Comparison of ENCODE assay signal across 24 cellular contexts in genomic region chr1:151893176-151893924, GRCh38. TPM values are rescaled to one million over a fixed set of nuclear protein-coding genes. Genes with fewer than 3 reads are reported as not detected.
DNase-seq lines count a peak whose midpoint lies in the region; ATAC-seq, FAIRE-seq and TF ChIP-seq lines count a peak whose summit lies in the region.
"Had no signal": no experiment of that assay in that cellular context is flagged by ENCODE, and none has a peak within 500 bp of the region (broad histone marks: within the 10 kb centered on the region; RNA-seq: fewer than 3 reads in every experiment).

No MANE protein-coding gene starts in this region.

- POLR2A ChIA-PET in CD4-positive, alpha-beta memory T cell (lab: Charles Lee; ENCODE audit: partially characterized antibody), result interaction anchor here (1.4 to 14.5 kb wide), 2 partner anchors 14 to 52 kb away, joined by 4 to 248 read pairs; partner anchors contain the start of gene THEM4

- intact Hi-C loops in CD4-positive, alpha-beta memory T cell (cut with micrococcal nuclease), result no loop called here

- no peak for ATAC-seq in HG02588 (IDR thresholded peaks at IDR 0.05; ENCODE audit: unreplicated experiment)

- H3K9me3 ChIP-seq in CD4-positive, alpha-beta memory T cell (ENCODE audit: control insufficient read depth in 1 of 2, low read length in 2 of 2), result no peaks in the 10 kb centered on the region
- no peaks in the 10 kb centered on the region for H3K9me3 ChIP-seq in astrocyte (ENCODE audit: insufficient read depth, low read depth, low read length)
- H3K9me3 ChIP-seq: colonic mucosa, HAP-1, tibial nerve had no signal

- H3K27ac Mint-ChIP-seq in CD4-positive, alpha-beta memory T cell, result peak overlapping the region; percentile 24 to 89 (median 72)
- H3K27ac Mint-ChIP-seq in astrocyte (ENCODE audit: unreplicated experiment), result peak overlapping the region; percentile 7
- H3K27ac Mint-ChIP-seq: activated naive CD4-positive, alpha-beta T cell treated with anti-CD3 and anti-CD28 coated beads, Interleukin-2, amount 10 ng/mL, durations not matched to agents 7 days and 5 days; stimulated activated naive CD8-positive, alpha-beta T cell treated with anti-CD3 and anti-CD28 coated beads, Interleukin-15, Interleukin-2, amounts not matched to agents 100 ng/mL and 50 ng/mL, for 24 hours had no signal

- peaks cover 61% of the 10 kb centered on the region for H3K4me1 ChIP-seq in CD4-positive, alpha-beta memory T cell (ENCODE audit: insufficient read depth, low read length)
- H3K4me1 ChIP-seq in astrocyte (ENCODE audit: insufficient read depth, low read length), result peaks cover 5% of the 10 kb centered on the region
- H3K4me1 ChIP-seq: colonic mucosa, HAP-1 had no signal

- H3K9ac ChIP-seq in astrocyte (ENCODE audit: low read length), result no peak overlapping the region

- H3K4me2 ChIP-seq in astrocyte (ENCODE audit: low read length), result no peak overlapping the region

- H3K27me3 Mint-ChIP-seq in CD4-positive, alpha-beta memory T cell, result no peaks in the 10 kb centered on the region
- H3K27me3 Mint-ChIP-seq in astrocyte (ENCODE audit: low read depth, unreplicated experiment), result no peaks in the 10 kb centered on the region
- H3K27me3 Mint-ChIP-seq: activated naive CD4-positive, alpha-beta T cell treated with anti-CD3 and anti-CD28 coated beads, Interleukin-2, amount 10 ng/mL, durations not matched to agents 7 days and 5 days; stimulated activated naive CD8-positive, alpha-beta T cell treated with anti-CD3 and anti-CD28 coated beads, Interleukin-15, Interleukin-2, amounts not matched to agents 100 ng/mL and 50 ng/mL, for 24 hours had no signal

- TF ChIP-seq CTCF in astrocyte (IDR thresholded peaks at IDR 0.05; ENCODE audit: insufficient read depth, low read depth, low read length) (no peak), fibroblast of villous mesenchyme (IDR thresholded peaks at IDR 0.05; ENCODE audit: insufficient read depth, low read depth, low read length) (no peak)

- H3K36me3 ChIP-seq in CD4-positive, alpha-beta memory T cell (ENCODE audit: insufficient read depth, low read length), result peaks cover 23% of the 10 kb centered on the region
- peaks cover 2% of the 10 kb centered on the region for H3K36me3 ChIP-seq in astrocyte (ENCODE audit: insufficient read depth, low read length)
- H3K36me3 ChIP-seq: colonic mucosa had no signal

- no peak overlapping the region for H3K4me3 ChIP-seq in CD4-positive, alpha-beta memory T cell (ENCODE audit: low read length in 2 of 2)
- H3K4me3 ChIP-seq in astrocyte (ENCODE audit: insufficient read depth, low read depth, low read length), result no peak overlapping the region
- H3K4me3 ChIP-seq in fibroblast of villous mesenchyme (ENCODE audit: low read depth, low read length), result no peak overlapping the region
- H3K4me3 ChIP-seq: colonic mucosa, HAP-1, tibial nerve had no signal

- peaks cover 0 to 2% (median 0%) of the 10 kb centered on the region in 8 donors for H3K9me3 Mint-ChIP-seq in CD4-positive, alpha-beta memory T cell
- no peaks in the 10 kb centered on the region for H3K9me3 Mint-ChIP-seq in astrocyte (ENCODE audit: unreplicated experiment)
- H3K9me3 Mint-ChIP-seq: activated naive CD4-positive, alpha-beta T cell treated with anti-CD3 and anti-CD28 coated beads, Interleukin-2, amount 10 ng/mL, durations not matched to agents 7 days and 5 days; stimulated activated naive CD8-positive, alpha-beta T cell treated with anti-CD3 and anti-CD28 coated beads, Interleukin-15, Interleukin-2, amounts not matched to agents 100 ng/mL and 50 ng/mL, for 24 hours had no signal

- no peak overlapping the region for H2AFZ ChIP-seq in astrocyte (ENCODE audit: low read depth, low read length)

- H4K20me1 ChIP-seq in astrocyte (ENCODE audit: insufficient read depth, low read length), result peaks cover 6% of the 10 kb centered on the region

- peaks cover 52 to 78% (median 65%) of the 10 kb centered on the region in 4 donors for H3K4me1 Mint-ChIP-seq in CD4-positive, alpha-beta memory T cell
- H3K4me1 Mint-ChIP-seq in astrocyte (ENCODE audit: low read depth, unreplicated experiment), result peaks cover 8% of the 10 kb centered on the region

- no peaks in the 10 kb centered on the region for H3K27me3 ChIP-seq in CD4-positive, alpha-beta memory T cell (ENCODE audit: insufficient read depth, low read length)
- H3K27me3 ChIP-seq in astrocyte (ENCODE audit: insufficient read depth, low read length), result no peaks in the 10 kb centered on the region
- H3K27me3 ChIP-seq: colonic mucosa, tibial nerve had no signal

- CTCF ChIA-PET in CD4-positive, alpha-beta memory T cell (lab: Charles Lee; ENCODE audit: partially characterized antibody), result interaction anchor here (0.6 to 6.9 kb wide), 4 partner anchors 12 to 388 kb away, joined by 3 to 118 read pairs (median 3); no protein-coding TSS in a partner anchor

- FAIRE-seq in astrocyte (lab: Jason Lieb, UNC), result no peak
- FAIRE-seq: endometrium, keratinocyte had no signal

- DNase-seq in CD4-positive, alpha-beta memory T cell, result no peak
- DNase-seq in ELR (ENCODE audit: low read depth) (peak; percentile 52), astrocyte (ENCODE audit: low read depth) (no peak), fibroblast of villous mesenchyme (ENCODE audit: low read depth) (peak; percentile 60), T-helper 2 cell (no peak), NCI-H2029 (lab: John Stamatoyannopoulos, UW) (no peak)
- DNase-seq: activated CD4-positive, CD25-positive, alpha-beta regulatory T cell treated with anti-CD3 and anti-CD28 coated beads, Interleukin-2, amount 50 U/mL, for 72 hours; activated CD8-positive, alpha-beta memory T cell treated with anti-CD3 and anti-CD28 coated beads, Interleukin-2, amount 50 U/mL, for 4 hours; activated naive CD4-positive, alpha-beta T cell treated with anti-CD3 and anti-CD28 coated beads, Interleukin-2, amount 10 ng/mL, durations not matched to agents 7 days and 5 days; colonic mucosa; hypothalamus; NCI-H1417 treated with DMSO at 0.1 percent for 48 hours; NCI-H524; stimulated activated CD4-positive, alpha-beta T cell treated with anti-CD3 and anti-CD28 coated beads, Interleukin-4, amount 100 ng/mL, for 1 hour had no signal

- H3K79me2 ChIP-seq in astrocyte (ENCODE audit: insufficient read depth, low read length), result peaks cover under 1% of the 10 kb centered on the region

- H3K4me3 Mint-ChIP-seq in CD4-positive, alpha-beta memory T cell, result peak overlapping the region in 1 of 8 donors; percentile 57
- no peak overlapping the region for H3K4me3 Mint-ChIP-seq in astrocyte (ENCODE audit: unreplicated experiment)
- H3K4me3 Mint-ChIP-seq: activated naive CD4-positive, alpha-beta T cell treated with anti-CD3 and anti-CD28 coated beads, Interleukin-2, amount 10 ng/mL, durations not matched to agents 7 days and 5 days; stimulated activated naive CD8-positive, alpha-beta T cell treated with anti-CD3 and anti-CD28 coated beads, Interleukin-15, Interleukin-2, amounts not matched to agents 100 ng/mL and 50 ng/mL, for 24 hours had no signal

- no peak overlapping the region for H3K27ac ChIP-seq in CD4-positive, alpha-beta memory T cell (ENCODE audit: low read depth, low read length)
- H3K27ac ChIP-seq in astrocyte (ENCODE audit: low read depth, low read length), result no peak overlapping the region
- H3K27ac ChIP-seq: colonic mucosa, RWPE1, tibial nerve had no signal

- H3K36me3 Mint-ChIP-seq in CD4-positive, alpha-beta memory T cell, result peaks cover 55 to 56% of the 10 kb centered on the region in 2 donors
- H3K36me3 Mint-ChIP-seq in astrocyte (ENCODE audit: low read depth, unreplicated experiment), result peaks cover 27% of the 10 kb centered on the region

RNA-seq across cellular contexts. Expression of gene THEM4, which starts 16.0 kb away (rescaled TPM):
- 100 to 1,000 TPM; 105 to 106 TPM for total RNA-seq in CD4-positive, alpha-beta memory T cell
- 100 to 1,000 TPM; 113 to 122 TPM for polyA plus RNA-seq in CD4-positive, alpha-beta memory T cell
- total RNA-seq in astrocyte, result 15.7 and 17.5 TPM in 2 replicates
- 9.1 and 9.7 TPM in 2 replicates for total RNA-seq in fibroblast of villous mesenchyme

RNA-seq across cellular contexts. Expression of gene THEM5, which starts 39.8 kb away (rescaled TPM):
- not detected for total RNA-seq in CD4-positive, alpha-beta memory T cell
- under 1 TPM in 1 of 2 donors, not detected in 1; 0.40 TPM for polyA plus RNA-seq in CD4-positive, alpha-beta memory T cell
- total RNA-seq in astrocyte (not detected in 2 replicates), fibroblast of villous mesenchyme (not detected in 2 replicates)
- total RNA-seq: colonic mucosa, lung microvascular endothelial cell, omental fat pad, renal cortical epithelial cell, tibial nerve had no signal

RNA-seq across cellular contexts. Expression of gene C2CD4D, which starts 53.7 kb away (rescaled TPM):
- 1 to 10 TPM; 1.0 to 1.7 TPM for total RNA-seq in CD4-positive, alpha-beta memory T cell
- polyA plus RNA-seq in CD4-positive, alpha-beta memory T cell, result 1 to 10 TPM; 1.3 to 3.4 TPM
- total RNA-seq in astrocyte, result 0.16 and 0.22 TPM in 2 replicates
- not detected in 2 replicates for total RNA-seq in fibroblast of villous mesenchyme
- total RNA-seq: renal cortical epithelial cell had no signal

Comparison
In these comparisons a context has a peak if more than half of its experiments do, and no peak if none do; other contexts are left out.
1. DNase-seq: peak in ELR (single experiment) and fibroblast of villous mesenchyme (single experiment); none in CD4-positive, alpha-beta memory T cell (0 of 5), astrocyte (single experiment), T-helper 2 cell (0 of 5) and NCI-H2029 (single experiment).